Comparison of ENCODE assay signal across 8 cellular contexts in the genomic region with DNA sequence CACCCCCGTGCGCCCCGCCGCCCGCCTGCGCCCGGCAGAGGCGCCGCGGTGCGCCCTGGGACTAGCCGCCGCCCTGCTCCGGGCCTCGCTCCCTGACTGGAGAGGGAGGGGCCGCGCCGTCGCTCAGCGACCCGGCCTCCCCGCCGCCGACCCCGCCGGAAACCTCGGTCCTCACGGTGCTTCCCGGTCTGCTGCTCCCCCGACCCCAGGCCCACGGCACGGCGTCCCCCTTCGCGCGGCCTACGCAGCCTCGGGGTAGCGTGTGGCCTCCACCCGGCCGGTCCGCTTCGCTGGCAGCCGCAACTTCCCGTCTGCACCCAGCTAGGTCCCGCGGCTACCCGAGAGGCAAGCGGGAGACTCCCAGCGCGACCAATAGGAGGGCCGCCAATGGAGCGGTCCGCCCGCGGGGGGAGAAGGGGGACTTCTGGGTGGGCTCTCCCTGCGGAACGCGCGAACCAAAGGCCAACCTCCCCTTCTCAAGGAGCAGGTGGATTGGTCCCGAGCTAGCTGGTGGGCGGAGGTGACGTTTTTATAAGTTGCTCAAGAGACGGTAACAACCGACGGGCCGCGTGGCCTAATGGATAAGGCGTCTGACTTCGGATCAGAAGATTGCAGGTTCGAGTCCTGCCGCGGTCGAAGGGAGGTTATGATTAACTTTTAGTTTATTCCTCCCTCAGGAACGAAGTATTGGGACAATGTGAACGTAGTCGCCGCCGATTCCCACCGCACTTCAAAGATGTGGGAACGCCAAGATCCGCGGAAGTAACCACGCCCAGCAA. TPM values are rescaled to one million over a fixed set of nuclear protein-coding genes. Genes with fewer than 3 reads are reported as not detected.
DNase-seq lines count a peak whose midpoint lies in the region; ATAC-seq and FAIRE-seq lines count a peak whose summit lies in the region.

POLG (minus strand) TSS at position 315 of the 779 bp plus-strand sequence. CDS start 1,070 bp downstream, outside the sequence.

- H3K9me3 ChIP-seq in KOPT-K1 (ENCODE audit: insufficient read depth, low read length, poor library complexity, severe bottlenecking): no peaks in the 10 kb centered on the region
- H3K9me3 ChIP-seq in muscle layer of colon (ENCODE audit: low read length): no peaks in the 10 kb centered on the region

- H3K27me3 ChIP-seq in muscle layer of colon (ENCODE audit: control insufficient read depth in 1 of 2, insufficient read depth in 2 of 2, low read length in 2 of 2): no peaks in the 10 kb centered on the region

- H3K27ac ChIP-seq in KOPT-K1 (ENCODE audit: low read depth, low read length, poor library complexity, severe bottlenecking) (peak within 1 kb of the TSS; percentile 75), muscle layer of colon (ENCODE audit: low read depth, low read length) (peak within 1 kb of the TSS; percentile 77)

- peak within 1 kb of the TSS; percentile 67 to 84 for H3K4me3 ChIP-seq in muscle layer of colon (ENCODE audit: low read depth in 1 of 2, low read length in 2 of 2)

- H3K36me3 ChIP-seq in KOPT-K1 (ENCODE audit: insufficient read depth, low read length) (peaks cover 38% of the 10 kb centered on the region), muscle layer of colon (ENCODE audit: insufficient read depth, low read length) (peaks cover 32% of the 10 kb centered on the region)

- peaks cover 56% of the 10 kb centered on the region for H3K4me1 Mint-ChIP-seq in activated T-cell treated with anti-CD3 and anti-CD28 coated beads, Interleukin-2, amount 50 U/mL, for 72 hours (ENCODE audit: low read depth)

- peak within 1 kb of the TSS; percentile 87 to 89 for H3K4me3 Mint-ChIP-seq in activated T-cell treated with anti-CD3 and anti-CD28 coated beads, Interleukin-2, amount 50 U/mL, for 72 hours

- DNase-seq in DMS79 (lab: John Stamatoyannopoulos, UW) (peak; percentile 86), RCC 7860 (ENCODE audit: low spot score) (peak; percentile 96)
- DNase-seq in activated T-cell treated with anti-CD3 and anti-CD28 coated beads, Interleukin-2, amount 50 U/mL, for 72 hours: peak; percentile 99
- peak; percentile 98 for DNase-seq in stimulated activated CD8-positive, alpha-beta memory T cell treated with anti-CD3 and anti-CD28 coated beads, Interleukin-7, amount 100 ng/mL, for 24 hours (ENCODE audit: low read depth)

- H3K27ac Mint-ChIP-seq in activated T-cell treated with anti-CD3 and anti-CD28 coated beads, Interleukin-2, amount 50 U/mL, for 72 hours: peak within 1 kb of the TSS; percentile 100

- H3K36me3 Mint-ChIP-seq in activated T-cell treated with anti-CD3 and anti-CD28 coated beads, Interleukin-2, amount 50 U/mL, for 72 hours (ENCODE audit: insufficient read depth in 2 of 2): peaks cover 8 to 22% of the 10 kb centered on the region in 2 donors

- ATAC-seq in GM21786 (IDR thresholded peaks at IDR 0.05; ENCODE audit: unreplicated experiment) (peak; percentile 89), esophagus mucosa (peak; percentile 98)
- peak; percentile 92 to 93 for ATAC-seq in activated T-cell treated with anti-CD3 and anti-CD28 coated beads, Interleukin-2, amount 50 U/mL, for 72 hours (replicated peaks in 1 of 2)

- peak; percentile 80 for FAIRE-seq in RCC 7860 (lab: Jason Lieb, UNC)

- H3K9me3 Mint-ChIP-seq in activated T-cell treated with anti-CD3 and anti-CD28 coated beads, Interleukin-2, amount 50 U/mL, for 72 hours: no peaks in the 10 kb centered on the region

- H3K27me3 Mint-ChIP-seq in activated T-cell treated with anti-CD3 and anti-CD28 coated beads, Interleukin-2, amount 50 U/mL, for 72 hours (ENCODE audit: low read depth): no peaks in the 10 kb centered on the region

- peak within 1 kb of the TSS; percentile 80 for H3K9ac ChIP-seq in muscle layer of colon (ENCODE audit: low read length)

- peaks cover 30% of the 10 kb centered on the region for H3K4me1 ChIP-seq in muscle layer of colon (ENCODE audit: insufficient read depth, low read length)

RNA-seq across cellular contexts. Expression of gene POLG, which starts in this region (rescaled TPM):
- total RNA-seq in activated T-cell treated with anti-CD3 and anti-CD28 coated beads, Interleukin-2, amount 50 U/mL, for 72 hours: 10 to 100 TPM; 71.5 to 74.1 TPM
- 34.6 TPM for total RNA-seq in esophagus mucosa

Comparison
In these comparisons a context has a peak if more than half of its experiments do, and no peak if none do; other contexts are left out.
1. Peak in every context shown above with its lines: DNase-seq, ATAC-seq, H3K4me3 ChIP-seq and H3K27ac ChIP-seq.